8 cellular contexts compared by ENCODE assay signal in genomic region chr4:158810487-158811215, GRCh38. TPM values are rescaled to one million over a fixed set of nuclear protein-coding genes. Genes with fewer than 3 reads are reported as not detected.
DNase-seq lines count a peak whose midpoint lies in the region; ATAC-seq and TF ChIP-seq lines count a peak whose summit lies in the region.

No MANE protein-coding gene starts in this region.

- peaks cover 28% of the 10 kb centered on the region for H3K4me1 ChIP-seq in A673 (ENCODE audit: insufficient read depth, low read length, poor library complexity, severe bottlenecking)
- H3K4me1 ChIP-seq in prostate gland (replicated peaks) = peaks cover 10% of the 10 kb centered on the region
- H3K4me1 ChIP-seq in neuronal stem cell (ENCODE audit: control insufficient read depth in 2 of 2, insufficient read depth in 1 of 2, low read depth in 1 of 2, low read length in 2 of 2) = peaks cover 0 to 2% of the 10 kb centered on the region in 2 donors

- no peak overlapping the region for H3K4me2 ChIP-seq in neuronal stem cell (ENCODE audit: insufficient read depth, low read length, poor library complexity, severe bottlenecking)

- 19% methylated on average over 3 of the region's 3 CpGs for WGBS in prostate gland
- no CpG with 5 or more reads among the region's 3 CpGs for WGBS in neuronal stem cell (ENCODE audit: extremely low coverage in 2 of 2, insufficient read length in 2 of 2, insufficient replicate concordance in 1 of 2), 2 donors

- H3K14ac ChIP-seq in neuronal stem cell (ENCODE audit: low read length) = no peak overlapping the region

- H3K79me1 ChIP-seq in neuronal stem cell (ENCODE audit: low read depth, low read length) = no peaks in the 10 kb centered on the region

- intact Hi-C loops in A673 (cut with micrococcal nuclease; ENCODE audit: unreplicated experiment) = no loop called here
- intact Hi-C loops in prostate gland (cut with DNase I) = loop anchor here (2.0 kb wide), 1 partner anchor 42 kb away; the partner anchor contains the start of gene FNIP2

- H3K9ac ChIP-seq in neuronal stem cell (ENCODE audit: low read depth, low read length, poor library complexity) = no peak overlapping the region

- no peak overlapping the region for H3K4ac ChIP-seq in neuronal stem cell (ENCODE audit: low read length)

- no peak overlapping the region for H3K18ac ChIP-seq in neuronal stem cell (ENCODE audit: low read length)

- H3K27me3 ChIP-seq in A673 (replicated peaks; ENCODE audit: insufficient read depth, low read depth, low read length, poor library complexity) (no peaks in the 10 kb centered on the region), prostate gland (replicated peaks; ENCODE audit: insufficient read depth) (no peaks in the 10 kb centered on the region), neuronal stem cell (ENCODE audit: control insufficient read depth in 3 of 3, insufficient read depth in 3 of 3, low read depth in 1 of 3, low read length in 3 of 3) (no peaks in the 10 kb centered on the region)

- TF ChIP-seq CTCF in A673 (conservative IDR thresholded peaks at IDR 0.05; ENCODE audit: low read depth, low read length) (no peak), VCaP (conservative IDR thresholded peaks at IDR 0.05) (no peak), fibroblast of villous mesenchyme (IDR thresholded peaks at IDR 0.05; ENCODE audit: insufficient read depth, low read depth, low read length) (no peak), prostate gland (IDR thresholded peaks at IDR 0.05) (no peak)

- CTCF ChIA-PET in A673 (lab: Charles Lee) = no interaction called here

- no peak overlapping the region for H3K23ac ChIP-seq in neuronal stem cell (ENCODE audit: low read depth, low read length, poor library complexity)

- H2BK12ac ChIP-seq in neuronal stem cell (ENCODE audit: low read length) = no peak overlapping the region

- H3K27ac ChIP-seq in A673 (ENCODE audit: low read depth, low read length, poor library complexity, severe bottlenecking) = no peak overlapping the region
- H3K27ac ChIP-seq in VCaP = peak overlapping the region; percentile 99
- H3K27ac ChIP-seq in prostate gland = peak overlapping the region; percentile 50 to 62
- no peak overlapping the region for H3K27ac ChIP-seq in neuronal stem cell (replicated peaks; ENCODE audit: low read length)

- no peak overlapping the region for H2BK5ac ChIP-seq in neuronal stem cell (ENCODE audit: low read length)

- DNase-seq in A673 (ENCODE audit: low spot score) (peak; percentile 36), fibroblast of villous mesenchyme (ENCODE audit: low read depth) (peak; percentile 96), prostate gland (ENCODE audit: low spot score) (peak; percentile 68), neuronal stem cell (ENCODE audit: low spot score) (no peak), SIG-M5 (lab: John Stamatoyannopoulos, UW) (no peak)

- H3K36me3 ChIP-seq in A673 (ENCODE audit: insufficient read depth, low read length, poor library complexity, severe bottlenecking) = no peaks in the 10 kb centered on the region
- no peaks in the 10 kb centered on the region for H3K36me3 ChIP-seq in prostate gland
- no peaks in the 10 kb centered on the region for H3K36me3 ChIP-seq in neuronal stem cell (replicated peaks in 1 of 2; ENCODE audit: control insufficient read depth in 2 of 2, insufficient read depth in 2 of 2, low read length in 2 of 2)

- H3K9me3 ChIP-seq in A673 (ENCODE audit: low read depth, low read length, poor library complexity, severe bottlenecking) (no peaks in the 10 kb centered on the region), prostate gland (no peaks in the 10 kb centered on the region), neuronal stem cell (replicated peaks in 1 of 2; ENCODE audit: control insufficient read depth in 2 of 2, insufficient read depth in 1 of 2, low read depth in 1 of 2, low read length in 2 of 2) (no peaks in the 10 kb centered on the region)

- no peak overlapping the region for H2BK15ac ChIP-seq in neuronal stem cell (ENCODE audit: low read length)

- H4K8ac ChIP-seq in neuronal stem cell (ENCODE audit: low read depth, low read length) = no peak overlapping the region

- H4K91ac ChIP-seq in neuronal stem cell (ENCODE audit: low read depth, low read length, poor library complexity) = no peak overlapping the region

- POLR2A ChIA-PET in A673 (lab: Charles Lee; ENCODE audit: low non-redundant PET) = interaction anchor here (0.5 kb wide), 1 partner anchor 460 kb away, joined by 3 read pairs; no protein-coding TSS in a partner anchor

- H3K4me3 ChIP-seq in A673 (ENCODE audit: low read depth, low read length, poor library complexity, severe bottlenecking) (no peak overlapping the region), fibroblast of villous mesenchyme (ENCODE audit: low read depth, low read length) (no peak overlapping the region), prostate gland (no peak overlapping the region), neuronal stem cell (ENCODE audit: low read length in 2 of 2) (no peak overlapping the region)

- no peak overlapping the region for H2BK120ac ChIP-seq in neuronal stem cell (ENCODE audit: low read depth, low read length)

- ATAC-seq in GM21381 (IDR thresholded peaks at IDR 0.05; ENCODE audit: unreplicated experiment) = peak; percentile 5
- no peak for ATAC-seq in HG03378 (IDR thresholded peaks at IDR 0.05; ENCODE audit: unreplicated experiment)

- TF ChIP-seq POLR2A in prostate gland (IDR thresholded peaks at IDR 0.05) = no peak

- H2AFZ ChIP-seq in neuronal stem cell (ENCODE audit: low read length) = no peak overlapping the region

- H2AK5ac ChIP-seq in neuronal stem cell (ENCODE audit: low read depth, low read length) = no peak overlapping the region

- BruUV-seq in A673 (replicated peaks; lab: Mats Ljungman, UMichigan) = no TSS peak

RNA-seq across cellular contexts. Expression of gene FNIP2, which starts 41.8 kb away (rescaled TPM):
- total RNA-seq in A673 (2021) (16.1 and 17.6 TPM in 2 replicates), fibroblast of villous mesenchyme (24.6 and 43.5 TPM in 2 replicates), prostate gland (10 to 100 TPM; 31.1 to 39.8 TPM)
- 5.8 TPM for polyA plus RNA-seq in neuronal stem cell (2013, experiment 1 of 2)
- polyA plus RNA-seq in neuronal stem cell (2013, experiment 2 of 2) = 6.0 TPM

Comparison
In these comparisons a context has a peak if more than half of its experiments do, and no peak if none do; other contexts are left out.
1. DNase-seq: peak in A673 (single experiment), fibroblast of villous mesenchyme (single experiment) and prostate gland (single experiment); none in neuronal stem cell (single experiment) and SIG-M5 (single experiment).
2. H3K27ac ChIP-seq: peak in VCaP (single experiment) and prostate gland (2 of 2); none in A673 (single experiment) and neuronal stem cell (single experiment).